In the genomic region with DNA sequence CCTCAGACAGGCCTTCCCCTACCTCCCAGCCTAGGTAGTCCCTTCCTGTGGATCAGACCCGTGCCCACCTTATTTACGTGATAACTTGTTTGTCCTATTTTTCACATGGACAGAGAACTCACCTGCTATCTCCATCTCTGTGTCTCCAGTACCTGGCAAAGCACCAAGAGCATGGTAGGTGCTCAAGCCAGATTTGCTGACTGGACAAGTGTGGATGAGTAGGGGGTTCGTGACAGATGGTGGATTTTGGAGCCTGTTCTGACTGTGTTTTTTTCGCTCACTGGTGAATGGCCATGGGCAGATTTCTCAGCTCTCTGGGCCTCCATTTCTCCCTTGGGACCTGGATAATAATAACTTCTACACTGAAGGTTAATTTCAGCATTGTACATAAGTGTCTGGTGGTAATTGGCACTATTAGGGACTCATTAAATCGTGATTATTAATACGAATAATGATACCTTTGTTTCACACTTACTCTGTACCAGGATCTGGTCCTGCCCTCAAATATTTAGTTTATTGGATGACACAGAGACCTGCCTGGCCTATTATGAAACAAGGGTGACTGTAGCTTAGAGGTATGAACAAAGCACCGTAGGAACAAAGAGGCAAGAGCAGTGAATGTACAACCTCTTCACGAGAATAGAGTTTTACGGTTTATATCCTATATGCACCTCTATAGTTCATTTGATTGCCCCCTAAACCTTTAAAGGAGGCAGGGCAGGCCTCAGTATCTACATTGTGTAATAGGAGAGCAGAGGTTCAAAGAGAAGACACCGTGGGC, we compare ENCODE assay signal across 27 cellular contexts. TPM values are rescaled to one million over a fixed set of nuclear protein-coding genes. Genes with fewer than 3 reads are reported as not detected.
DNase-seq lines count a peak whose midpoint lies in the region; ATAC-seq, FAIRE-seq and TF ChIP-seq lines count a peak whose summit lies in the region.
"Had no signal": no experiment of that assay in that cellular context is flagged by ENCODE, and none has a peak within 500 bp of the region (broad histone marks: within the 10 kb centered on the region; RNA-seq: fewer than 3 reads in every experiment).

No MANE protein-coding gene starts in this region.

- H3K4me1 ChIP-seq in HepG2 (ENCODE audit: insufficient read depth, low read length) (no peaks in the 10 kb centered on the region), right lobe of liver (no peaks in the 10 kb centered on the region)
- H3K4me1 ChIP-seq: adrenal gland, SJCRH30 had no signal

- H3K4me2 ChIP-seq in HepG2 (ENCODE audit: low read depth, low read length), result no peak overlapping the region

- no peaks in the 10 kb centered on the region for H3K79me2 ChIP-seq in HepG2 (ENCODE audit: insufficient read depth, low read length)

- no peak for FAIRE-seq in HepG2 (lab: Jason Lieb, UNC)
- FAIRE-seq in bronchial epithelial cell (lab: Jason Lieb, UNC), result no peak
- no peak for FAIRE-seq in urothelium cell line (lab: Jason Lieb, UNC)
- FAIRE-seq: D721Med, G401.6, HTR-8/SVneo, TTC549 had no signal

- H3K4me3 ChIP-seq in HepG2 (replicated peaks in 1 of 3; ENCODE audit: insufficient read depth in 1 of 3, low read depth in 2 of 3, low read length in 3 of 3) (no peak overlapping the region), right lobe of liver (no peak overlapping the region), bronchial epithelial cell (ENCODE audit: low read depth, low read length) (no peak overlapping the region)
- H3K4me3 ChIP-seq: adrenal gland, heart left ventricle, left lung, SJCRH30 had no signal

- TF ChIP-seq POLR2A in HepG2 (IDR thresholded peaks at IDR 0.05; ENCODE audit: insufficient read depth in 1 of 2, low read depth in 2 of 2, low read length in 2 of 2) (no peak), right lobe of liver (IDR thresholded peaks at IDR 0.05) (no peak)

- POLR2A ChIA-PET in HepG2 (lab: Yijun Ruan, JAX), result no interaction called here

- H3K9me3 ChIP-seq in HepG2 (ENCODE audit: low read length) (no peaks in the 10 kb centered on the region), right lobe of liver (no peaks in the 10 kb centered on the region)
- H3K9me3 ChIP-seq: adrenal gland, heart left ventricle, left lung, SJCRH30 had no signal

- no peaks in the 10 kb centered on the region for H4K20me1 ChIP-seq in HepG2 (ENCODE audit: insufficient read depth, low read length)

- no peak overlapping the region for H3K9ac ChIP-seq in HepG2 (ENCODE audit: insufficient read depth, low read depth, low read length)

- DNase-seq in HepG2 (ENCODE audit: low spot score) (no peak), right lobe of liver (no peak), NCI-H524 (lab: John Stamatoyannopoulos, UW) (peak; percentile 75 to 80), bronchial epithelial cell (ENCODE audit: low read depth) (peak; percentile 69), urothelium cell line (ENCODE audit: low spot score) (no peak)
- DNase-seq: activated T-cell treated with anti-CD3 and anti-CD28 coated beads, Interleukin-2, amount 50 U/mL, for 1 hour; adrenal gland; cortex of kidney; heart left ventricle; left lung; midbrain; NCI-H774; SJCRH30; T-helper 1 cell had no signal

- in situ Hi-C loops in HepG2 (cut with HindIII; ENCODE audit: extremely low pct_ligation_motif_present, low pct_unique_long_range_greater_than_20kb), result loop anchor here (5.0 kb wide), 1 partner anchor 40 kb away; no protein-coding TSS in a partner anchor

- intact Hi-C loops in HepG2 (cut with micrococcal nuclease; ENCODE audit: unreplicated experiment) (no loop called here), right lobe of liver (cut with DNase I) (no loop called here)

- no TSS peak for BruUV-seq in HepG2 (replicated peaks; lab: Mats Ljungman, UMichigan)

- ATAC-seq in HepG2 (no peak), right lobe of liver (no peak), HG03571 (IDR thresholded peaks at IDR 0.05; ENCODE audit: unreplicated experiment) (no peak), HG03342 (IDR thresholded peaks at IDR 0.05; ENCODE audit: unreplicated experiment) (no peak), GM21529 (IDR thresholded peaks at IDR 0.05; ENCODE audit: unreplicated experiment) (no peak)
- ATAC-seq: HCT116; heart left ventricle; left lung; natural killer cell treated with Interleukin-12 subunit alpha and Interleukin-12 subunit beta and Interleukin-15 and Interleukin-18, amount 100 ng/mL, for 72 hours; Panc1 had no signal

- TF ChIP-seq RAD21 in HepG2 (CRISPR knock-in tag; IDR thresholded peaks at IDR 0.05), result no peak

- no peak for TF ChIP-seq CTCF in HepG2 (CRISPR knock-in tag; IDR thresholded peaks at IDR 0.05)
- TF ChIP-seq CTCF in right lobe of liver (IDR thresholded peaks at IDR 0.05), result no peak
- no peak for TF ChIP-seq CTCF in bronchial epithelial cell (IDR thresholded peaks at IDR 0.05; ENCODE audit: insufficient read depth, low read length, severe bottlenecking)

- H3K36me3 ChIP-seq in HepG2 (replicated peaks in 1 of 2; ENCODE audit: control insufficient read depth in 1 of 2, insufficient read depth in 2 of 2, low read length in 2 of 2), result no peaks in the 10 kb centered on the region
- H3K36me3 ChIP-seq in right lobe of liver, result no peaks in the 10 kb centered on the region
- no peaks in the 10 kb centered on the region for H3K36me3 ChIP-seq in bronchial epithelial cell (ENCODE audit: control insufficient read depth, insufficient read depth, low read length)
- H3K36me3 ChIP-seq: adrenal gland, heart left ventricle, left lung, SJCRH30 had no signal

- no peak for TF ChIP-seq EP300 in HepG2 (IDR thresholded peaks at IDR 0.05; ENCODE audit: low read depth in 2 of 2, low read length in 2 of 2)
- no peak for TF ChIP-seq EP300 in HepG2 (CRISPR knock-in tag; IDR thresholded peaks at IDR 0.05; ENCODE audit: borderline replicate concordance)

- H3K27ac ChIP-seq in HepG2 (ENCODE audit: extremely low read length, insufficient read depth, low read length) (no peak overlapping the region), right lobe of liver (no peak overlapping the region)
- H3K27ac ChIP-seq: adrenal gland, heart left ventricle, left lung, SJCRH30 had no signal

- WGBS in HepG2 (ENCODE audit: low lambda C conversion rate), result 5% methylated on average over 10 of the region's 10 CpGs
- 83% methylated on average over 10 of the region's 10 CpGs for WGBS in right lobe of liver (ENCODE audit: insufficient coverage, low coverage, low lambda C conversion rate, missing lambda C conversion rate)

- no peak overlapping the region for H2AFZ ChIP-seq in HepG2 (ENCODE audit: low read length)

- CTCF ChIA-PET in HepG2 (lab: Yijun Ruan, JAX; ENCODE audit: low intra/inter-chr PET ratio, low total read pairs), result no interaction called here

- peaks cover 1 to 40% of the 10 kb centered on the region in 2 experiments; a peak in 3 of 5 replicates for H3K27me3 ChIP-seq in HepG2 (ENCODE audit: control insufficient read depth in 1 of 2, insufficient read depth in 2 of 2, low read length in 2 of 2)
- H3K27me3 ChIP-seq in right lobe of liver, result no peaks in the 10 kb centered on the region
- no peaks in the 10 kb centered on the region for H3K27me3 ChIP-seq in bronchial epithelial cell (ENCODE audit: control insufficient read depth, insufficient read depth, low read length)
- H3K27me3 ChIP-seq: adrenal gland, heart left ventricle, left lung, SJCRH30 had no signal

RNA-seq across cellular contexts. Expression of gene SLC26A9, which starts 24.5 kb away (rescaled TPM):
- total RNA-seq in HepG2 (2016; rRNA removed; fragmentation: Illumina TruSeq; extraction: Trizol) (0.04 and 0.15 TPM in 2 replicates), right lobe of liver (under 1 TPM in 1 of 6 experiments, not detected in 5; 0.09 TPM), bronchial epithelial cell (0.26 TPM in 1 of 2 replicates, not detected in the other)
- not detected in 2 replicates for total RNA-seq in HepG2 (2016; cell fraction: cytosol; rRNA removed; fragmentation: Illumina TruSeq; extraction: Trizol; ENCODE audit: low read depth)
- 0.04 TPM in 1 of 2 replicates, not detected in the other for total RNA-seq in HepG2 (2016; cell fraction: insoluble cytoplasmic fraction; rRNA removed; fragmentation: Illumina TruSeq; extraction: Trizol)
- total RNA-seq in HepG2 (2016; cell fraction: membrane; rRNA removed; fragmentation: Illumina TruSeq; extraction: Trizol), result 0.06 TPM in 1 of 2 replicates, not detected in the other
- 0.09 TPM in 1 of 2 replicates, not detected in the other for total RNA-seq in HepG2 (2016; cell fraction: nucleus; rRNA removed; fragmentation: Illumina TruSeq; extraction: Trizol)
- 0.03 and 0.11 TPM in 2 replicates for polyA plus RNA-seq in HepG2 (2011; rRNA removed)
- 0.03 TPM in 2 replicates for polyA plus RNA-seq in HepG2 (2011; cell fraction: cytosol; rRNA removed)
- polyA plus RNA-seq in HepG2 (2011; cell fraction: nucleus; rRNA removed), result 0.19 and 0.43 TPM in 2 replicates
- 0.04 TPM in 1 of 2 replicates, not detected in the other for polyA plus RNA-seq in HepG2 (2012)
- not detected in 2 replicates for polyA plus RNA-seq in HepG2 (2016; cell fraction: cytosol; fragmentation: Illumina TruSeq; extraction: Trizol; ENCODE audit: low read depth)
- polyA plus RNA-seq in HepG2 (2016; cell fraction: insoluble cytoplasmic fraction; fragmentation: Illumina TruSeq; extraction: Trizol; ENCODE audit: low read depth), result 0.09 TPM in 1 of 2 replicates, not detected in the other
- 0.07 and 0.13 TPM in 2 replicates for polyA plus RNA-seq in HepG2 (2016; cell fraction: membrane; fragmentation: Illumina TruSeq; extraction: Trizol; ENCODE audit: low read depth)
- polyA plus RNA-seq in HepG2 (2016; cell fraction: nucleus; fragmentation: Illumina TruSeq; extraction: Trizol; ENCODE audit: insufficient read depth, low read depth), result 0.40 and 0.41 TPM in 2 replicates
- 0.02 and 0.09 TPM in 2 replicates for polyA minus RNA-seq in HepG2 (2011; rRNA and poly(A)+ RNA removed; ENCODE audit: low replicate concordance)
- polyA minus RNA-seq in HepG2 (2011; cell fraction: cytosol; rRNA and poly(A)+ RNA removed), result not detected in 2 replicates
- 0.39 TPM in 1 of 2 replicates, not detected in the other for polyA minus RNA-seq in HepG2 (2011; cell fraction: nucleus; rRNA and poly(A)+ RNA removed)
- total RNA-seq: LHCN-M2; natural killer cell treated with Interleukin-12 subunit alpha and Interleukin-12 subunit beta and Interleukin-15 and Interleukin-18, amount 100 ng/mL, for 72 hours; subcutaneous adipose tissue had no signal
- polyA plus RNA-seq: CD14-positive monocyte had no signal

RNA-seq across cellular contexts. Expression of gene RAB7B, which starts 35.5 kb away (rescaled TPM):
- total RNA-seq in HepG2 (2016; rRNA removed; fragmentation: Illumina TruSeq; extraction: Trizol), result 0.34 and 0.46 TPM in 2 replicates
- total RNA-seq in HepG2 (2016; cell fraction: cytosol; rRNA removed; fragmentation: Illumina TruSeq; extraction: Trizol; ENCODE audit: low read depth), result not detected in 2 replicates
- total RNA-seq in HepG2 (2016; cell fraction: insoluble cytoplasmic fraction; rRNA removed; fragmentation: Illumina TruSeq; extraction: Trizol), result 0.32 and 0.49 TPM in 2 replicates
- total RNA-seq in HepG2 (2016; cell fraction: membrane; rRNA removed; fragmentation: Illumina TruSeq; extraction: Trizol), result 0.22 TPM in 1 of 2 replicates, not detected in the other
- 0.19 and 0.28 TPM in 2 replicates for total RNA-seq in HepG2 (2016; cell fraction: nucleus; rRNA removed; fragmentation: Illumina TruSeq; extraction: Trizol)
- polyA plus RNA-seq in HepG2 (2011; rRNA removed), result 0.05 and 0.39 TPM in 2 replicates
- polyA plus RNA-seq in HepG2 (2011; cell fraction: cytosol; rRNA removed), result 0.09 and 0.19 TPM in 2 replicates
- polyA plus RNA-seq in HepG2 (2011; cell fraction: nucleus; rRNA removed), result 0.31 and 0.34 TPM in 2 replicates
- not detected in 2 replicates for polyA plus RNA-seq in HepG2 (2012)
- polyA plus RNA-seq in HepG2 (2016; cell fraction: cytosol; fragmentation: Illumina TruSeq; extraction: Trizol; ENCODE audit: low read depth), result 0.06 and 0.08 TPM in 2 replicates
- polyA plus RNA-seq in HepG2 (2016; cell fraction: insoluble cytoplasmic fraction; fragmentation: Illumina TruSeq; extraction: Trizol; ENCODE audit: low read depth), result 0.50 and 0.66 TPM in 2 replicates
- polyA plus RNA-seq in HepG2 (2016; cell fraction: membrane; fragmentation: Illumina TruSeq; extraction: Trizol; ENCODE audit: low read depth), result 0.10 TPM in 1 of 2 replicates, not detected in the other
- polyA plus RNA-seq in HepG2 (2016; cell fraction: nucleus; fragmentation: Illumina TruSeq; extraction: Trizol; ENCODE audit: insufficient read depth, low read depth), result 0.24 TPM in 1 of 2 replicates, not detected in the other
- polyA minus RNA-seq in HepG2 (2011; rRNA and poly(A)+ RNA removed; ENCODE audit: low replicate concordance), result 0.12 TPM in 1 of 2 replicates, not detected in the other
- polyA minus RNA-seq in HepG2 (2011; cell fraction: cytosol; rRNA and poly(A)+ RNA removed), result not detected in 2 replicates
- polyA minus RNA-seq in HepG2 (2011; cell fraction: nucleus; rRNA and poly(A)+ RNA removed), result not detected in 2 replicates
- 1 to 10 TPM in 1 of 6 experiments, under 1 TPM in 5; 0.14 to 1.4 (median 0.37) TPM for total RNA-seq in right lobe of liver
- 2.9 and 4.9 TPM in 2 replicates for total RNA-seq in bronchial epithelial cell
- total RNA-seq: natural killer cell treated with Interleukin-12 subunit alpha and Interleukin-12 subunit beta and Interleukin-15 and Interleukin-18, amount 100 ng/mL, for 72 hours; SJCRH30 had no signal

RNA-seq across cellular contexts. Expression of gene CTSE, which starts 56.0 kb away (rescaled TPM):
- 0.69 and 0.95 TPM in 2 replicates for total RNA-seq in HepG2 (2016; rRNA removed; fragmentation: Illumina TruSeq; extraction: Trizol)
- 0.18 and 0.20 TPM in 2 replicates for total RNA-seq in HepG2 (2016; cell fraction: cytosol; rRNA removed; fragmentation: Illumina TruSeq; extraction: Trizol; ENCODE audit: low read depth)
- 0.62 and 0.76 TPM in 2 replicates for total RNA-seq in HepG2 (2016; cell fraction: insoluble cytoplasmic fraction; rRNA removed; fragmentation: Illumina TruSeq; extraction: Trizol)
- total RNA-seq in HepG2 (2016; cell fraction: membrane; rRNA removed; fragmentation: Illumina TruSeq; extraction: Trizol), result 0.19 and 0.48 TPM in 2 replicates
- total RNA-seq in HepG2 (2016; cell fraction: nucleus; rRNA removed; fragmentation: Illumina TruSeq; extraction: Trizol), result 1.3 and 1.4 TPM in 2 replicates
- 0.37 and 0.50 TPM in 2 replicates for polyA plus RNA-seq in HepG2 (2011; rRNA removed)
- polyA plus RNA-seq in HepG2 (2011; cell fraction: cytosol; rRNA removed), result 0.50 and 0.58 TPM in 2 replicates
- 0.06 and 0.26 TPM in 2 replicates for polyA plus RNA-seq in HepG2 (2011; cell fraction: nucleus; rRNA removed)
- polyA plus RNA-seq in HepG2 (2012), result 0.19 and 0.23 TPM in 2 replicates
- polyA plus RNA-seq in HepG2 (2016; cell fraction: cytosol; fragmentation: Illumina TruSeq; extraction: Trizol; ENCODE audit: low read depth), result 0.18 and 0.36 TPM in 2 replicates
- polyA plus RNA-seq in HepG2 (2016; cell fraction: insoluble cytoplasmic fraction; fragmentation: Illumina TruSeq; extraction: Trizol; ENCODE audit: low read depth), result 0.30 and 0.46 TPM in 2 replicates
- 0.26 and 0.27 TPM in 2 replicates for polyA plus RNA-seq in HepG2 (2016; cell fraction: membrane; fragmentation: Illumina TruSeq; extraction: Trizol; ENCODE audit: low read depth)
- polyA plus RNA-seq in HepG2 (2016; cell fraction: nucleus; fragmentation: Illumina TruSeq; extraction: Trizol; ENCODE audit: insufficient read depth, low read depth), result 1.6 and 2.5 TPM in 2 replicates
- polyA minus RNA-seq in HepG2 (2011; rRNA and poly(A)+ RNA removed; ENCODE audit: low replicate concordance), result 0.07 and 0.26 TPM in 2 replicates
- not detected in 2 replicates for polyA minus RNA-seq in HepG2 (2011; cell fraction: cytosol; rRNA and poly(A)+ RNA removed)
- 0.25 TPM in 1 of 2 replicates, not detected in the other for polyA minus RNA-seq in HepG2 (2011; cell fraction: nucleus; rRNA and poly(A)+ RNA removed)
- under 1 TPM in 2 of 6 experiments, not detected in 4; 0.11 to 0.22 TPM for total RNA-seq in right lobe of liver
- total RNA-seq in bronchial epithelial cell, result not detected in 2 replicates
- total RNA-seq: adrenal gland; LHCN-M2; natural killer cell treated with Interleukin-12 subunit alpha and Interleukin-12 subunit beta and Interleukin-15 and Interleukin-18, amount 100 ng/mL, for 72 hours; SJCRH30; subcutaneous adipose tissue had no signal
- polyA plus RNA-seq: CD14-positive monocyte, heart left ventricle had no signal

Comparison
In these comparisons a context has a peak if more than half of its experiments do, and no peak if none do; other contexts are left out.
1. DNase-seq: peak in NCI-H524 (2 of 2) and bronchial epithelial cell (single experiment); none in HepG2 (single experiment), right lobe of liver (0 of 3) and urothelium cell line (single experiment).